In genomic region chr1:200437556-200438203, GRCh38 we compare ENCODE assay signal across 8 cellular contexts. TPM values are rescaled to one million over a fixed set of nuclear protein-coding genes. Genes with fewer than 3 reads are reported as not detected.
DNase-seq lines count a peak whose midpoint lies in the region; ATAC-seq and TF ChIP-seq lines count a peak whose summit lies in the region.

No MANE protein-coding gene starts in this region.

- no TSS peak for BruUV-seq in Panc1 (replicated peaks; lab: Mats Ljungman, UMichigan)

- H3K36me3 Mint-ChIP-seq in CD14-positive monocyte = no peaks in the 10 kb centered on the region

- POLR2A ChIA-PET in Panc1 (lab: Charles Lee) = interaction anchor here (0.9 kb wide), 1 partner anchor 23 kb away, joined by 7 read pairs; no protein-coding TSS in a partner anchor

- H3K9me3 Mint-ChIP-seq in CD14-positive monocyte = peaks cover 0 to 2% (median 0%) of the 10 kb centered on the region in 7 donors

- peaks cover 9% of the 10 kb centered on the region for H3K4me1 Mint-ChIP-seq in CD14-positive monocyte

- in situ Hi-C loops in Panc1 (cut with HindIII; ENCODE audit: low pct_unique_long_range_greater_than_20kb, low sequenced_read_pairs) = no loop called here

- H3K36me3 ChIP-seq in Panc1 (ENCODE audit: control insufficient read depth, insufficient read depth, low read length) = no peaks in the 10 kb centered on the region

- H3K4me3 Mint-ChIP-seq in CD14-positive monocyte = peak overlapping the region; percentile 69 to 89

- H3K4me3 ChIP-seq in Panc1 (ENCODE audit: low read depth in 2 of 2, low read length in 2 of 2) = no peak overlapping the region
- H3K4me3 ChIP-seq in lower leg skin (ENCODE audit: low read depth, poor library complexity, severe bottlenecking) = no peak overlapping the region

- no peaks in the 10 kb centered on the region for H3K9me3 ChIP-seq in Panc1 (ENCODE audit: control insufficient read depth, insufficient read depth, low read depth, low read length)

- CTCF ChIA-PET in Panc1 (lab: Charles Lee) = no interaction called here

- peaks cover 0 to 1% (median 0%) of the 10 kb centered on the region in 3 donors for H3K27me3 Mint-ChIP-seq in CD14-positive monocyte (ENCODE audit: low read depth in 3 of 3)

- no peaks in the 10 kb centered on the region for H3K27me3 ChIP-seq in Panc1 (ENCODE audit: control insufficient read depth, insufficient read depth, low read length)

- DNase-seq in CD14-positive monocyte (ENCODE audit: low spot score) (no peak), Panc1 (ENCODE audit: low read depth, low spot score) (no peak), iris pigment epithelial cell (ENCODE audit: low read depth) (peak; percentile 33), C1 segment of cervical spinal cord (lab: John Stamatoyannopoulos, UW) (no peak), AG08396 (ENCODE audit: low spot score) (no peak), NCI-H82 treated with DMSO at 0.1 percent for 48 hours (lab: John Stamatoyannopoulos, UW; ENCODE audit: unreplicated experiment) (no peak), lower leg skin (ENCODE audit: low spot score in 2 of 2) (no peak)

- H3K27ac Mint-ChIP-seq in CD14-positive monocyte = peak overlapping the region in 3 of 7 donors; percentile 5 to 79 (median 49)

- H3K4me1 ChIP-seq in Panc1 (ENCODE audit: control insufficient read depth, insufficient read depth, low read length) = no peaks in the 10 kb centered on the region; the same call in 1 of the 2 replicates

- TF ChIP-seq CTCF in CD14-positive monocyte (IDR thresholded peaks at IDR 0.05) (no peak), Panc1 (IDR thresholded peaks at IDR 0.05) (no peak), lower leg skin (IDR thresholded peaks at IDR 0.05) (no peak)

- TF ChIP-seq POLR2A in lower leg skin (IDR thresholded peaks at IDR 0.05) = no peak

- ATAC-seq in GM21515 (IDR thresholded peaks at IDR 0.05; ENCODE audit: unreplicated experiment) (peak; percentile 75), Panc1 (no peak)

- H3K27ac ChIP-seq in Panc1 (ENCODE audit: low read length) = peak overlapping the region; percentile 55

- WGBS in lower leg skin, 2 donors = 29 to 37% methylated on average over 5 of the region's 5 CpGs

- intact Hi-C loops in CD14-positive monocyte (cut with micrococcal nuclease) = no loop called here
- intact Hi-C loops in Panc1 (cut with micrococcal nuclease; ENCODE audit: unreplicated experiment) = no loop called here
- intact Hi-C loops in lower leg skin (cut with DNase I; ENCODE audit: low total_unique reads) = no loop called here

RNA-seq across cellular contexts. Expression of gene ZNF281, which starts 27.8 kb away (rescaled TPM):
- 10 to 100 TPM; 26.6 to 30.6 TPM for polyA plus RNA-seq in CD14-positive monocyte
- total RNA-seq in Panc1 (2021; ENCODE audit: unreplicated experiment) (34.2 TPM), lower leg skin (1 to 10 TPM; 3.4 to 5.5 (median 5.3) TPM)
- polyA plus RNA-seq in Panc1 (2012; ENCODE audit: insufficient read length) = 18.4 TPM
